In genomic region chr4:186108391-186108790, GRCh38 we compare ENCODE assay signal across 21 cellular contexts.
"Had no signal": no experiment of that assay in that cellular context is flagged by ENCODE, and none has a peak within 500 bp of the region (broad histone marks: within the 10 kb centered on the region; RNA-seq: fewer than 3 reads in every experiment).

No MANE protein-coding gene starts in this region.

- DNase-seq: KBM-7, MV-4-11, NCI-H1048, NCI-H1105, NCI-H1417, NCI-H1436 treated with DMSO at 0.1 percent for 48 hours, NCI-H1694, NCI-H187 treated with DMSO at 0.1 percent for 48 hours, NCI-H2029 treated with DMSO at 0.1 percent for 48 hours, NCI-H2107, NCI-H2227 treated with DMSO at 0.1 percent for 48 hours, NCI-H510A, NCI-H524 treated with DMSO at 0.1 percent for 48 hours, NCI-H69, NCI-H774, Right ventricle myocardium superior, RPMI8226, SIG-M5 had no signal

- H3K9me3 ChIP-seq: SJSA1 had no signal

- H3K27ac ChIP-seq: HL-60, SJSA1, SK-N-MC had no signal

- H3K4me3 ChIP-seq: SJSA1, SK-N-MC had no signal

- H3K36me3 ChIP-seq: SJSA1 had no signal
